In genomic region chr9:33158555-33159057, GRCh38 we compare ENCODE assay signal across 9 cellular contexts. TPM values are rescaled to one million over a fixed set of nuclear protein-coding genes. Genes with fewer than 3 reads are reported as not detected.
DNase-seq lines count a peak whose midpoint lies in the region; ATAC-seq and TF ChIP-seq lines count a peak whose summit lies in the region.
"Had no signal": no experiment of that assay in that cellular context is flagged by ENCODE, and none has a peak within 500 bp of the region (broad histone marks: within the 10 kb centered on the region; RNA-seq: fewer than 3 reads in every experiment).

No MANE protein-coding gene starts in this region.

- H3K36me3 ChIP-seq in H7 (replicated peaks; ENCODE audit: control insufficient read depth, insufficient read depth, low read length): no peaks in the 10 kb centered on the region; the same call in 1 of the 2 replicates

- ATAC-seq in HG03103 (IDR thresholded peaks at IDR 0.05; ENCODE audit: low read depth, unreplicated experiment): peak; percentile 23
- no peak for ATAC-seq in GM18498 (IDR thresholded peaks at IDR 0.05; ENCODE audit: unreplicated experiment)
- no peak for ATAC-seq in HG03025 (IDR thresholded peaks at IDR 0.05; ENCODE audit: low FRiP score, unreplicated experiment)

- H3K36me3 Mint-ChIP-seq in Calu3 (ENCODE audit: insufficient read depth, unreplicated experiment): peaks cover 26% of the 10 kb centered on the region
- H3K36me3 Mint-ChIP-seq in MCF 10A (ENCODE audit: insufficient read depth, unreplicated experiment): peaks cover 26% of the 10 kb centered on the region
- peaks cover under 1% of the 10 kb centered on the region for H3K36me3 Mint-ChIP-seq in osteocyte (ENCODE audit: unreplicated experiment)

- H3K4me1 Mint-ChIP-seq in Calu3 (ENCODE audit: low read depth, unreplicated experiment): peaks cover 60% of the 10 kb centered on the region
- H3K4me1 Mint-ChIP-seq in MCF 10A (ENCODE audit: insufficient read depth, unreplicated experiment): peaks cover 73% of the 10 kb centered on the region
- H3K4me1 Mint-ChIP-seq in osteocyte (ENCODE audit: unreplicated experiment): peaks cover 61% of the 10 kb centered on the region

- H3K27ac Mint-ChIP-seq in Calu3 (ENCODE audit: unreplicated experiment) (peak overlapping the region; percentile 96), MCF 10A (ENCODE audit: low read depth, unreplicated experiment) (peak overlapping the region; percentile 89), osteocyte (ENCODE audit: unreplicated experiment) (peak overlapping the region; percentile 95)

- H3K4me3 Mint-ChIP-seq in Calu3 (ENCODE audit: low read depth, unreplicated experiment) (peak overlapping the region; percentile 58), MCF 10A (ENCODE audit: unreplicated experiment) (peak overlapping the region; percentile 96), osteocyte (ENCODE audit: unreplicated experiment) (peak overlapping the region; percentile 38)

- no peaks in the 10 kb centered on the region; the same call in 1 of the 2 replicates for H3K27me3 ChIP-seq in H7 (ENCODE audit: control insufficient read depth, insufficient read depth, low read length)

- POLR2A ChIA-PET in MCF 10A (lab: Yijun Ruan, JAX): interaction anchor here (0.6 to 12.0 kb wide), 17 partner anchors 7 to 132 kb away, joined by 3 to 242 read pairs (median 10); partner anchors contain the start of genes B4GALT1, BAG1, CHMP5 and SMU1

- BruUV-seq in Calu3 (replicated peaks; lab: Mats Ljungman, UMichigan): no TSS peak
- BruUV-seq in MCF 10A (replicated peaks; lab: Mats Ljungman, UMichigan): no TSS peak

- H3K27me3 Mint-ChIP-seq in Calu3 (ENCODE audit: unreplicated experiment): no peaks in the 10 kb centered on the region
- H3K27me3 Mint-ChIP-seq in MCF 10A (ENCODE audit: insufficient read depth, unreplicated experiment): no peaks in the 10 kb centered on the region
- H3K27me3 Mint-ChIP-seq in osteocyte (ENCODE audit: unreplicated experiment): no peaks in the 10 kb centered on the region

- TF ChIP-seq CTCF in Calu3 (IDR thresholded peaks at IDR 0.05; ENCODE audit: unreplicated experiment) (no peak), MCF 10A (IDR thresholded peaks at IDR 0.05; ENCODE audit: unreplicated experiment) (no peak), osteocyte (IDR thresholded peaks at IDR 0.05) (no peak)

- H3K9me3 Mint-ChIP-seq in Calu3 (ENCODE audit: low read depth, unreplicated experiment) (no peaks in the 10 kb centered on the region), MCF 10A (ENCODE audit: unreplicated experiment) (no peaks in the 10 kb centered on the region), osteocyte (ENCODE audit: unreplicated experiment) (peaks cover 1% of the 10 kb centered on the region)

- no peak overlapping the region for H3K4me3 ChIP-seq in H7 (ENCODE audit: insufficient read depth, low read depth, low read length)

- DNase-seq in Calu3 (no peak), MCF 10A (ENCODE audit: unreplicated experiment) (no peak), osteocyte (ENCODE audit: extremely low spot score, unreplicated experiment) (no peak), NCI-H187 treated with DMSO at 0.1 percent for 48 hours (lab: John Stamatoyannopoulos, UW) (no peak), H7 (no peak)
- DNase-seq: midbrain had no signal

- CTCF ChIA-PET in Calu3 (lab: Charles Lee): interaction anchor here (0.8 to 1.1 kb wide), 2 partner anchors 28 to 49 kb away, joined by 3 to 4 read pairs; no protein-coding TSS in a partner anchor
- CTCF ChIA-PET in MCF 10A (lab: Yijun Ruan, JAX): interaction anchor here (0.6 to 2.7 kb wide), 7 partner anchors 26 to 579 kb away, joined by 3 to 13 read pairs (median 5); no protein-coding TSS in a partner anchor

- intact Hi-C loops in Calu3 (cut with micrococcal nuclease; ENCODE audit: unreplicated experiment): no loop called here
- intact Hi-C loops in MCF 10A (cut with micrococcal nuclease): no loop called here

RNA-seq across cellular contexts. Expression of gene B4GALT1, which starts 8.5 kb away (rescaled TPM):
- total RNA-seq in Calu3 (2022): 69.5 and 71.1 TPM in 2 replicates
- total RNA-seq in MCF 10A (2022): 155 and 184 TPM in 2 replicates
- total RNA-seq in osteocyte: 39.1 and 40.9 TPM in 2 replicates
- total RNA-seq in H7 (2014; rRNA removed; shearing (Covaris generic)): 5.5 and 6.7 TPM in 2 replicates

Comparison
In these comparisons a context has a peak if more than half of its experiments do, and no peak if none do; other contexts are left out.
1. H3K4me3 Mint-ChIP-seq: peak in every context shown above with its lines; median percentile 96 in MCF 10A; 58 in Calu3; 38 in osteocyte.